ENCODE assay signal across 24 cellular contexts in genomic region chr5:178474562-178475184, GRCh38.
DNase-seq lines count a peak whose midpoint lies in the region; ATAC-seq and FAIRE-seq lines count a peak whose summit lies in the region.
"Had no signal": no experiment of that assay in that cellular context is flagged by ENCODE, and none has a peak within 500 bp of the region (broad histone marks: within the 10 kb centered on the region; RNA-seq: fewer than 3 reads in every experiment).

No MANE protein-coding gene starts in this region.

- peak; percentile 4 for DNase-seq in activated CD8-positive, alpha-beta memory T cell treated with anti-CD3 and anti-CD28 coated beads, Interleukin-2, amount 50 U/mL, for 48 hours
- no peak for DNase-seq in activated CD8-positive, alpha-beta memory T cell treated with anti-CD3 and anti-CD28 coated beads, Interleukin-2, amount 10 ng/mL, durations not matched to agents 7 days and 5 days
- DNase-seq in T-helper 17 cell (no peak), kidney tubule cell (ENCODE audit: low spot score) (peak; percentile 24), urothelium cell line (ENCODE audit: low spot score) (peak; percentile 52)
- DNase-seq: BE2C; Calu3; foreskin fibroblast; GOT3; KG1; lower lobe of right lung; NCI-H187 treated with DMSO at 0.1 percent for 48 hours; NCI-H748 treated with DMSO at 0.1 percent for 48 hours; Right ventricle myocardium superior; stimulated activated CD4-positive, alpha-beta T cell treated with anti-CD3 and anti-CD28 coated beads, Interleukin-12 subunit alpha, Interleukin-12 subunit beta, amount 100 ng/mL, for 4 hours; stomach; SW 1271 had no signal

- H3K4me3 Mint-ChIP-seq in activated CD8-positive, alpha-beta memory T cell treated with anti-CD3 and anti-CD28 coated beads, Interleukin-2, amount 10 ng/mL, durations not matched to agents 7 days and 5 days = no peak overlapping the region
- no peak overlapping the region for H3K4me3 Mint-ChIP-seq in T-helper 17 cell
- H3K4me3 Mint-ChIP-seq: activated CD4-positive, alpha-beta T cell treated with anti-CD3 and anti-CD28 coated beads for 36 hours; activated naive CD4-positive, alpha-beta T cell treated with anti-CD3 and anti-CD28 coated beads, Interleukin-2, amount 50 U/mL, for 24 hours had no signal

- peaks cover 4% of the 10 kb centered on the region for H3K4me1 Mint-ChIP-seq in activated CD8-positive, alpha-beta memory T cell treated with anti-CD3 and anti-CD28 coated beads, Interleukin-2, amount 10 ng/mL, durations not matched to agents 7 days and 5 days
- no peaks in the 10 kb centered on the region for H3K4me1 Mint-ChIP-seq in T-helper 17 cell
- H3K4me1 Mint-ChIP-seq: activated naive CD4-positive, alpha-beta T cell treated with anti-CD3 and anti-CD28 coated beads, Interleukin-2, amount 50 U/mL, for 24 hours had no signal

- FAIRE-seq in urothelium cell line (lab: Jason Lieb, UNC) = no peak

- no peaks in the 10 kb centered on the region for H3K9me3 Mint-ChIP-seq in activated CD8-positive, alpha-beta memory T cell treated with anti-CD3 and anti-CD28 coated beads, Interleukin-2, amount 10 ng/mL, durations not matched to agents 7 days and 5 days (ENCODE audit: low read depth)
- H3K9me3 Mint-ChIP-seq: activated naive CD4-positive, alpha-beta T cell treated with anti-CD3 and anti-CD28 coated beads, Interleukin-2, amount 50 U/mL, for 24 hours had no signal

- H3K27ac Mint-ChIP-seq in activated CD8-positive, alpha-beta memory T cell treated with anti-CD3 and anti-CD28 coated beads, Interleukin-2, amount 10 ng/mL, durations not matched to agents 7 days and 5 days = no peak overlapping the region
- H3K27ac Mint-ChIP-seq in T-helper 17 cell = peak overlapping the region; percentile 39
- H3K27ac Mint-ChIP-seq: activated CD4-positive, alpha-beta T cell treated with anti-CD3 and anti-CD28 coated beads for 36 hours; activated naive CD4-positive, alpha-beta T cell treated with anti-CD3 and anti-CD28 coated beads, Interleukin-2, amount 50 U/mL, for 24 hours had no signal

- H3K27me3 Mint-ChIP-seq in activated CD8-positive, alpha-beta memory T cell treated with anti-CD3 and anti-CD28 coated beads, Interleukin-2, amount 10 ng/mL, durations not matched to agents 7 days and 5 days = no peaks in the 10 kb centered on the region
- H3K27me3 Mint-ChIP-seq in T-helper 17 cell = peaks cover 62% of the 10 kb centered on the region
- H3K27me3 Mint-ChIP-seq: activated CD4-positive, alpha-beta T cell treated with anti-CD3 and anti-CD28 coated beads for 36 hours; activated naive CD4-positive, alpha-beta T cell treated with anti-CD3 and anti-CD28 coated beads, Interleukin-2, amount 50 U/mL, for 24 hours had no signal

- no peaks in the 10 kb centered on the region for H3K9me3 ChIP-seq in T-helper 17 cell (ENCODE audit: control insufficient read depth, low read length, poor library complexity, severe bottlenecking)
- H3K9me3 ChIP-seq: ascending aorta, BE2C, lower lobe of right lung, tibial nerve had no signal

- ATAC-seq in activated CD8-positive, alpha-beta memory T cell treated with anti-CD3 and anti-CD28 coated beads, Interleukin-2, amount 10 ng/mL, durations not matched to agents 7 days and 5 days = no peak
- no peak for ATAC-seq in T-helper 17 cell
- ATAC-seq in HG02571 (IDR thresholded peaks at IDR 0.05; ENCODE audit: unreplicated experiment) = no peak
- no peak for ATAC-seq in GM21619 (IDR thresholded peaks at IDR 0.05; ENCODE audit: unreplicated experiment)
- no peak for ATAC-seq in HG03520 (IDR thresholded peaks at IDR 0.05; ENCODE audit: unreplicated experiment)
- ATAC-seq: activated CD4-positive, alpha-beta T cell treated with anti-CD3 and anti-CD28 coated beads for 36 hours; lower lobe of right lung had no signal

- CTCF ChIA-PET in activated CD8-positive, alpha-beta memory T cell treated with anti-CD3 and anti-CD28 coated beads, Interleukin-2, amount 10 ng/mL, durations not matched to agents 7 days and 5 days (lab: Charles Lee) = no interaction called here

- H3K36me3 Mint-ChIP-seq in activated CD8-positive, alpha-beta memory T cell treated with anti-CD3 and anti-CD28 coated beads, Interleukin-2, amount 10 ng/mL, durations not matched to agents 7 days and 5 days = no peaks in the 10 kb centered on the region
- H3K36me3 Mint-ChIP-seq in T-helper 17 cell (ENCODE audit: low read depth) = peaks cover 2% of the 10 kb centered on the region
- H3K36me3 Mint-ChIP-seq: activated naive CD4-positive, alpha-beta T cell treated with anti-CD3 and anti-CD28 coated beads, Interleukin-2, amount 50 U/mL, for 24 hours had no signal

Comparison
In these comparisons a context has a peak if more than half of its experiments do, and no peak if none do; other contexts are left out.
1. DNase-seq: peak in activated CD8-positive, alpha-beta memory T cell treated with anti-CD3 and anti-CD28 coated beads, Interleukin-2, amount 50 U/mL, for 48 hours (single experiment), kidney tubule cell (single experiment) and urothelium cell line (single experiment); none in activated CD8-positive, alpha-beta memory T cell treated with anti-CD3 and anti-CD28 coated beads, Interleukin-2, amount 10 ng/mL, durations not matched to agents 7 days and 5 days (single experiment) and T-helper 17 cell (0 of 3).